In the genomic region with DNA sequence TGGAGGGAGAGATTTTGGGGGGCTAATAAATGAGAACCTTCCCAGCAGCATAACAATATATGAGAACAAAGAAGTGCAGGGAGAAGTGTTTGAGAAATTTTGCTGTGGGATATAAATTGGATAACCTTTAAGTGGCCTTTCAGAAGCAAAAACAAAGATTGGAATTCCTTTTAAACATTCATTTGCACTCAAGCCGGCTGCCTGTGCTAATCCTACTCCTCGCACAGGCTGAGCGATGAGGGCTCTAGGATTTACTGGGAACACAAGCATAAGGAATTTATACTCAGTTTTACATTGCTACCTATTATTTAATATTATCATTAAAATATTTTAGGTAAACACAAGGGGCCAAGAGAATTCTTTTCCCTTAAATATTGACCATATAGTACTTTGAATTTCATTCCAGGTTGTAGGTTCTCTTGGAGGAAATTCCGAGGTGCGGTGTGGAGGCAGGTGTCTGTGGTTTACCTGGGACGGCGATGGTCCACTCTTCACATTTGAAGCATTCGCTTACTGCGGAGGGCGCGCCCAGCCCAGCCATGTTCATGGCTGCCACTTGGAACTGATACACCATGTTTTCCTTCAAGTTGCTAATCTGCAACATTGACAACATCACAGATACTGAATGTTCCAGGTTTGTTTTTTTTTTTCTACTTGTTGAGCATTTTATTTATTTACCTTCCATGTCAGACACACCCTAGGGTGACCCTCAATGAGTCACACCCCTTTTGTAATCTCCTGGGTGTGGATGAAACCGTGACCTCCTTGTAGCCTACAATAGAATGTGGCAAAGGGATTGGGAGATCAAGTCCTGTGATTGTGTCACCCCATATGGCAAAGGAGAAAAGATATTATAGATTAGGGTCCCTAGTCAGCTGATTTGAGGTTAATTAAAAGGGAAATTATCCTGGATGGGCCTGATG, we compare ENCODE assay signal across 21 cellular contexts.
A peak's percentile ranks its signal among the peaks of the same experiment; 100 is the strongest.
DNase-seq lines count a peak whose midpoint lies in the region; ATAC-seq, FAIRE-seq and TF ChIP-seq lines count a peak whose summit lies in the region.
"Had no signal": no experiment of that assay in that cellular context is flagged by ENCODE, and none has a peak within 500 bp of the region (broad histone marks: within the 10 kb centered on the region; RNA-seq: fewer than 3 reads in every experiment).

No MANE protein-coding gene starts in this region.

- H3K36me3 ChIP-seq in breast epithelium (no peaks in the 10 kb centered on the region), right lobe of liver (peaks cover 0 to 2% (median 0%) of the 10 kb centered on the region in 4 donors)

- peak in 3 of 4 donors; percentile 45 to 64 (median 51) for ATAC-seq in right lobe of liver
- no peak for ATAC-seq in foreskin keratinocyte
- no peak for ATAC-seq in HG02759 (IDR thresholded peaks at IDR 0.05; ENCODE audit: unreplicated experiment)
- ATAC-seq: natural killer cell treated with Interleukin-12 subunit alpha and Interleukin-12 subunit beta and Interleukin-15 and Interleukin-18, amount 100 ng/mL, for 72 hours had no signal

- H3K4me3 ChIP-seq in breast epithelium, result no peak overlapping the region
- H3K4me3 ChIP-seq in choroid plexus epithelial cell (ENCODE audit: low read depth, low read length), result no peak overlapping the region
- H3K4me3 ChIP-seq in right lobe of liver, result no peak overlapping the region
- H3K4me3 ChIP-seq: dorsolateral prefrontal cortex, right atrium auricular region, thoracic aorta had no signal

- H3K9me3 Mint-ChIP-seq in MCF 10A (ENCODE audit: unreplicated experiment), result no peaks in the 10 kb centered on the region
- no peaks in the 10 kb centered on the region for H3K9me3 Mint-ChIP-seq in activated T-helper 1 cell treated with anti-CD3 and anti-CD28 coated beads, Interleukin-12 subunit alpha, Interleukin-12 subunit beta, Interleukin-2, Interleukin-4 antibody, amounts not matched to agents 30 ng/mL and 10 ng/mL and 1 ng/mL, durations not matched to agents 14 hours and 24 hours and 36 hours
- H3K9me3 Mint-ChIP-seq: natural killer cell treated with Interleukin-12 subunit alpha and Interleukin-12 subunit beta and Interleukin-15 and Interleukin-18, amount 100 ng/mL, for 72 hours had no signal

- intact Hi-C loops in MCF 10A (cut with micrococcal nuclease) (no loop called here), breast epithelium (cut with DNase I; ENCODE audit: low total_unique reads) (no loop called here), right lobe of liver (cut with DNase I) (no loop called here)
- intact Hi-C loops in activated T-helper 1 cell treated with anti-CD3 and anti-CD28 coated beads, Interleukin-12 subunit alpha, Interleukin-12 subunit beta, Interleukin-2, Interleukin-4 antibody, amounts not matched to agents 30 ng/mL and 10 ng/mL and 1 ng/mL, durations not matched to agents 14 hours and 24 hours and 36 hours (cut with micrococcal nuclease), result no loop called here

- no peaks in the 10 kb centered on the region for H3K9me3 ChIP-seq in breast epithelium
- H3K9me3 ChIP-seq in right lobe of liver, result no peaks in the 10 kb centered on the region
- H3K9me3 ChIP-seq: right atrium auricular region, thoracic aorta had no signal

- TF ChIP-seq POLR2A in breast epithelium (IDR thresholded peaks at IDR 0.05) (no peak), right lobe of liver (IDR thresholded peaks at IDR 0.05) (no peak)

- CTCF ChIA-PET in MCF 10A (lab: Yijun Ruan, JAX), result interaction anchor here (0.5 to 1.2 kb wide), 3 partner anchors 9 to 79 kb away, joined by 3 to 5 read pairs (median 3); no protein-coding TSS in a partner anchor

- H3K27me3 ChIP-seq in breast epithelium, result no peaks in the 10 kb centered on the region
- H3K27me3 ChIP-seq in right lobe of liver, result no peaks in the 10 kb centered on the region
- H3K27me3 ChIP-seq in foreskin keratinocyte, result no peaks in the 10 kb centered on the region
- H3K27me3 ChIP-seq: dorsolateral prefrontal cortex, right atrium auricular region had no signal

- no TSS peak for BruUV-seq in MCF 10A (replicated peaks; lab: Mats Ljungman, UMichigan)

- TF ChIP-seq CTCF in MCF 10A (IDR thresholded peaks at IDR 0.05; ENCODE audit: unreplicated experiment) (no peak), breast epithelium (IDR thresholded peaks at IDR 0.05) (no peak), choroid plexus epithelial cell (conservative IDR thresholded peaks at IDR 0.05; ENCODE audit: low read depth, low read length) (no peak), right lobe of liver (IDR thresholded peaks at IDR 0.05) (no peak), foreskin keratinocyte (conservative IDR thresholded peaks at IDR 0.05) (no peak)

- peak overlapping the region; percentile 87 for H3K27ac Mint-ChIP-seq in MCF 10A (ENCODE audit: low read depth, unreplicated experiment)
- H3K27ac Mint-ChIP-seq in activated T-helper 1 cell treated with anti-CD3 and anti-CD28 coated beads, Interleukin-12 subunit alpha, Interleukin-12 subunit beta, Interleukin-2, Interleukin-4 antibody, amounts not matched to agents 30 ng/mL and 10 ng/mL and 1 ng/mL, durations not matched to agents 14 hours and 24 hours and 36 hours, result no peak overlapping the region
- H3K27ac Mint-ChIP-seq: natural killer cell treated with Interleukin-12 subunit alpha and Interleukin-12 subunit beta and Interleukin-15 and Interleukin-18, amount 100 ng/mL, for 72 hours; T-helper 1 cell treated with Interleukin-12 subunit alpha and Interleukin-12 subunit beta and Interleukin-4 antibody, amounts not matched to agents 30 μg/mL and 1 μg/mL, for 36 hours had no signal

- peaks cover 27% of the 10 kb centered on the region for H3K4me1 Mint-ChIP-seq in MCF 10A (ENCODE audit: insufficient read depth, unreplicated experiment)
- no peaks in the 10 kb centered on the region for H3K4me1 Mint-ChIP-seq in activated T-helper 1 cell treated with anti-CD3 and anti-CD28 coated beads, Interleukin-12 subunit alpha, Interleukin-12 subunit beta, Interleukin-2, Interleukin-4 antibody, amounts not matched to agents 30 ng/mL and 10 ng/mL and 1 ng/mL, durations not matched to agents 14 hours and 24 hours and 36 hours (ENCODE audit: low read depth)

- peaks cover 6% of the 10 kb centered on the region for H3K36me3 Mint-ChIP-seq in MCF 10A (ENCODE audit: insufficient read depth, unreplicated experiment)
- H3K36me3 Mint-ChIP-seq in activated T-helper 1 cell treated with anti-CD3 and anti-CD28 coated beads, Interleukin-12 subunit alpha, Interleukin-12 subunit beta, Interleukin-2, Interleukin-4 antibody, amounts not matched to agents 30 ng/mL and 10 ng/mL and 1 ng/mL, durations not matched to agents 14 hours and 24 hours and 36 hours (ENCODE audit: low read depth), result no peaks in the 10 kb centered on the region
- H3K36me3 Mint-ChIP-seq: CD14-positive monocyte had no signal

- no peaks in the 10 kb centered on the region for H3K27me3 Mint-ChIP-seq in MCF 10A (ENCODE audit: insufficient read depth, unreplicated experiment)
- no peaks in the 10 kb centered on the region for H3K27me3 Mint-ChIP-seq in activated T-helper 1 cell treated with anti-CD3 and anti-CD28 coated beads, Interleukin-12 subunit alpha, Interleukin-12 subunit beta, Interleukin-2, Interleukin-4 antibody, amounts not matched to agents 30 ng/mL and 10 ng/mL and 1 ng/mL, durations not matched to agents 14 hours and 24 hours and 36 hours (ENCODE audit: insufficient read depth)
- H3K27me3 Mint-ChIP-seq: natural killer cell treated with Interleukin-12 subunit alpha and Interleukin-12 subunit beta and Interleukin-15 and Interleukin-18, amount 100 ng/mL, for 72 hours had no signal

- FAIRE-seq in urothelium cell line (lab: Jason Lieb, UNC), result peak; percentile 84
- FAIRE-seq: A204.1, HTR-8/SVneo had no signal

- no peaks in the 10 kb centered on the region for H3K4me1 ChIP-seq in breast epithelium
- peaks cover 0 to 19% (median 10%) of the 10 kb centered on the region in 4 donors for H3K4me1 ChIP-seq in right lobe of liver
- H3K4me1 ChIP-seq in foreskin keratinocyte, result no peaks in the 10 kb centered on the region
- H3K4me1 ChIP-seq: right atrium auricular region had no signal

- POLR2A ChIA-PET in MCF 10A (lab: Yijun Ruan, JAX), result interaction anchor here (1.4 kb wide), 1 partner anchor 126 kb away, joined by 6 read pairs; no protein-coding TSS in a partner anchor

- 88% methylated on average over 12 of the region's 12 CpGs for WGBS in right lobe of liver (ENCODE audit: insufficient coverage, low coverage, low lambda C conversion rate, missing lambda C conversion rate)

- H3K27ac ChIP-seq in breast epithelium (no peak overlapping the region), right lobe of liver (peak overlapping the region; percentile 70 to 97 (median 93)), foreskin keratinocyte (no peak overlapping the region)
- H3K27ac ChIP-seq: dorsolateral prefrontal cortex, right atrium auricular region, thoracic aorta had no signal

- DNase-seq in MCF 10A (ENCODE audit: unreplicated experiment), result peak; percentile 84
- no peak for DNase-seq in breast epithelium (ENCODE audit: low spot score in 2 of 2)
- peak; percentile 13 for DNase-seq in choroid plexus epithelial cell (ENCODE audit: low read depth)
- no peak for DNase-seq in right lobe of liver
- DNase-seq in urothelium cell line (ENCODE audit: low spot score), result no peak
- no peak for DNase-seq in foreskin keratinocyte
- no peak for DNase-seq in activated T-helper 1 cell treated with anti-CD3 and anti-CD28 coated beads, Interleukin-12 subunit alpha, Interleukin-12 subunit beta, Interleukin-2, Interleukin-4 antibody, amounts not matched to agents 30 ng/mL and 10 ng/mL and 1 ng/mL, durations not matched to agents 14 hours and 24 hours and 36 hours (ENCODE audit: low spot score)
- DNase-seq: activated naive CD4-positive, alpha-beta T cell; DND-41; dorsolateral prefrontal cortex; MV-4-11; NCI-H2107; stimulated activated CD8-positive, alpha-beta memory T cell treated with anti-CD3 and anti-CD28 coated beads, Interleukin-4, amount 100 ng/mL, for 48 hours had no signal

- no peak overlapping the region for H3K4me3 Mint-ChIP-seq in MCF 10A (ENCODE audit: unreplicated experiment)
- H3K4me3 Mint-ChIP-seq in activated T-helper 1 cell treated with anti-CD3 and anti-CD28 coated beads, Interleukin-12 subunit alpha, Interleukin-12 subunit beta, Interleukin-2, Interleukin-4 antibody, amounts not matched to agents 30 ng/mL and 10 ng/mL and 1 ng/mL, durations not matched to agents 14 hours and 24 hours and 36 hours, result no peak overlapping the region
- H3K4me3 Mint-ChIP-seq: CD14-positive monocyte; natural killer cell treated with Interleukin-12 subunit alpha and Interleukin-12 subunit beta and Interleukin-15 and Interleukin-18, amount 100 ng/mL, for 72 hours; T-helper 1 cell treated with Interleukin-12 subunit alpha and Interleukin-12 subunit beta and Interleukin-4 antibody, amounts not matched to agents 30 μg/mL and 1 μg/mL, for 36 hours had no signal

Comparison
In these comparisons a context has a peak if more than half of its experiments do, and no peak if none do; other contexts are left out.
1. DNase-seq: peak in MCF 10A (single experiment) and choroid plexus epithelial cell (single experiment); none in breast epithelium (0 of 2), right lobe of liver (0 of 3), urothelium cell line (single experiment), foreskin keratinocyte (0 of 2) and activated T-helper 1 cell treated with anti-CD3 and anti-CD28 coated beads, Interleukin-12 subunit alpha, Interleukin-12 subunit beta, Interleukin-2, Interleukin-4 antibody, amounts not matched to agents 30 ng/mL and 10 ng/mL and 1 ng/mL, durations not matched to agents 14 hours and 24 hours and 36 hours (single experiment).
2. H3K27ac ChIP-seq: peak in right lobe of liver (3 of 3); none in breast epithelium (0 of 2) and foreskin keratinocyte (single experiment).
3. ATAC-seq: peak in right lobe of liver (3 of 4); none in foreskin keratinocyte (single experiment) and HG02759 (single experiment).